Comparison of ENCODE assay signal across 14 cellular contexts in the genomic region with DNA sequence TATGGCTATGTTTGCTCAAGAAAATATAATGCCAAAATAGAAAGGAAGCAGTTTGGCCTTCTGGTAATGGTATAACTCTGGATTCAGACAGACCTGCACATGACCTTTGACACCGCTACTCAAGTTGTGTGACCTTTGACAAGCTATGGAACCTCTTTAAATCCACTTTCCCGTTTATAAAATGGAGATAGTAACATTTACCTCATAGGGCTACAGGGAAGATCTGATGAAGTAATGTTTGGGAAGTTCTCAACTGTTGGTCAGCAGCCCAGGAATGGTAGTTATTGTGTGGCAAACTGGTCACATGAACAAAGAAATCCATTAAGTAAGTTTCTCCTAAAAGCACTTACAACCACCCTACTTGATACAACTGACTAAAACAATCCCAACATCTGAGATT.
A peak's percentile ranks its signal among the peaks of the same experiment; 100 is the strongest.
DNase-seq lines count a peak whose midpoint lies in the region; ATAC-seq and TF ChIP-seq lines count a peak whose summit lies in the region.
"Had no signal": no experiment of that assay in that cellular context is flagged by ENCODE, and none has a peak within 500 bp of the region (broad histone marks: within the 10 kb centered on the region; RNA-seq: fewer than 3 reads in every experiment).

No MANE protein-coding gene starts in this region.

- H3K36me3 ChIP-seq in gastroesophageal sphincter (no peaks in the 10 kb centered on the region), psoas muscle (ENCODE audit: insufficient read depth in 1 of 2, low read depth in 1 of 2) (no peaks in the 10 kb centered on the region)

- no peak overlapping the region for H3K27ac Mint-ChIP-seq in activated CD4-positive, alpha-beta T cell treated with anti-CD3 and anti-CD28 coated beads, Interleukin-2, amount 10 ng/mL, durations not matched to agents 24 days and 14 days

- H3K4me3 ChIP-seq in gastroesophageal sphincter (no peak overlapping the region), psoas muscle (no peak overlapping the region)

- no peaks in the 10 kb centered on the region for H3K36me3 Mint-ChIP-seq in activated CD4-positive, alpha-beta T cell treated with anti-CD3 and anti-CD28 coated beads, Interleukin-2, amount 10 ng/mL, durations not matched to agents 24 days and 14 days (ENCODE audit: low read depth)

- peak overlapping the region; percentile 19 for H3K27ac ChIP-seq in adipose tissue (ENCODE audit: low read depth, low read length)
- peak overlapping the region; percentile 74 to 94 (median 86) for H3K27ac ChIP-seq in gastroesophageal sphincter
- H3K27ac ChIP-seq in psoas muscle, result peak overlapping the region; percentile 55

- no peak for TF ChIP-seq CTCF in gastroesophageal sphincter (IDR thresholded peaks at IDR 0.05)
- TF ChIP-seq CTCF in psoas muscle (IDR thresholded peaks at IDR 0.05), result no peak

- H3K9me3 Mint-ChIP-seq in activated CD4-positive, alpha-beta T cell treated with anti-CD3 and anti-CD28 coated beads, Interleukin-2, amount 10 ng/mL, durations not matched to agents 24 days and 14 days, result no peaks in the 10 kb centered on the region

- ATAC-seq in gastroesophageal sphincter (peak; percentile 64), psoas muscle (peak in 1 of 4 donors; percentile 27), HG02970 (IDR thresholded peaks at IDR 0.05; ENCODE audit: low FRiP score, unreplicated experiment) (no peak)

- H3K27me3 Mint-ChIP-seq in activated CD4-positive, alpha-beta T cell treated with anti-CD3 and anti-CD28 coated beads, Interleukin-2, amount 10 ng/mL, durations not matched to agents 24 days and 14 days, result no peaks in the 10 kb centered on the region

- H3K9me3 ChIP-seq in gastroesophageal sphincter (no peaks in the 10 kb centered on the region), psoas muscle (no peaks in the 10 kb centered on the region)

- no peak overlapping the region for H3K4me3 Mint-ChIP-seq in activated CD4-positive, alpha-beta T cell treated with anti-CD3 and anti-CD28 coated beads, Interleukin-2, amount 10 ng/mL, durations not matched to agents 24 days and 14 days

- in situ Hi-C loops in ACHN (cut with HindIII; ENCODE audit: low pct_ligation_motif_present, low pct_unique_long_range_greater_than_20kb, low sequenced_read_pairs), result no loop called here

- WGBS in adipose tissue, 3 donors, result 54 to 70% (median 63%) methylated on average over 2 of the region's 2 CpGs
- WGBS in gastroesophageal sphincter (ENCODE audit: low coverage in 1 of 2), 2 donors, result 50 to 62% methylated on average over 2 of the region's 2 CpGs
- WGBS in psoas muscle, 3 donors, result 52 to 55% (median 53%) methylated on average over 2 of the region's 2 CpGs

- peaks cover 21 to 65% (median 42%) of the 10 kb centered on the region in 3 donors for H3K4me1 ChIP-seq in gastroesophageal sphincter
- H3K4me1 ChIP-seq in psoas muscle, result no peaks in the 10 kb centered on the region

- H3K27me3 ChIP-seq in gastroesophageal sphincter, result no peaks in the 10 kb centered on the region
- H3K27me3 ChIP-seq in psoas muscle (ENCODE audit: insufficient read depth in 3 of 3, low read length in 2 of 3), result no peaks in the 10 kb centered on the region

- DNase-seq in ACHN (peak; percentile 27), psoas muscle (no peak), DMS53 (lab: John Stamatoyannopoulos, UW) (no peak)
- DNase-seq in activated CD4-positive, alpha-beta T cell treated with anti-CD3 and anti-CD28 coated beads, Interleukin-2, amount 10 ng/mL, durations not matched to agents 24 days and 14 days, result no peak
- DNase-seq in stimulated activated CD4-positive, alpha-beta T cell treated with anti-CD3 and anti-CD28 coated beads, Interleukin-15, amount 100 ng/mL, for 24 hours, result no peak
- DNase-seq: activated CD8-positive, alpha-beta memory T cell treated with anti-CD3 and anti-CD28 coated beads, Interleukin-2, amount 50 U/mL, for 4 hours; central memory CD4-positive, alpha-beta T cell; GDM1; H7; NCI-H1105; occipital lobe had no signal

- H3K4me1 Mint-ChIP-seq in activated CD4-positive, alpha-beta T cell treated with anti-CD3 and anti-CD28 coated beads, Interleukin-2, amount 10 ng/mL, durations not matched to agents 24 days and 14 days, result peaks cover 2% of the 10 kb centered on the region

- no peak for TF ChIP-seq POLR2A in gastroesophageal sphincter (IDR thresholded peaks at IDR 0.05)

- no peak for TF ChIP-seq EP300 in gastroesophageal sphincter (IDR thresholded peaks at IDR 0.05)

- intact Hi-C loops in psoas muscle (cut with DNase I), result no loop called here
- intact Hi-C loops in activated CD4-positive, alpha-beta T cell treated with anti-CD3 and anti-CD28 coated beads, Interleukin-2, amount 10 ng/mL, durations not matched to agents 24 days and 14 days (cut with micrococcal nuclease), result no loop called here

Comparison
In these comparisons a context has a peak if more than half of its experiments do, and no peak if none do; other contexts are left out.
1. H3K27ac ChIP-seq: peak in every context shown above with its lines; median percentile 86 in gastroesophageal sphincter; 55 in psoas muscle; 19 in adipose tissue.